Comparison of ENCODE assay signal across 9 cellular contexts in the genomic region with DNA sequence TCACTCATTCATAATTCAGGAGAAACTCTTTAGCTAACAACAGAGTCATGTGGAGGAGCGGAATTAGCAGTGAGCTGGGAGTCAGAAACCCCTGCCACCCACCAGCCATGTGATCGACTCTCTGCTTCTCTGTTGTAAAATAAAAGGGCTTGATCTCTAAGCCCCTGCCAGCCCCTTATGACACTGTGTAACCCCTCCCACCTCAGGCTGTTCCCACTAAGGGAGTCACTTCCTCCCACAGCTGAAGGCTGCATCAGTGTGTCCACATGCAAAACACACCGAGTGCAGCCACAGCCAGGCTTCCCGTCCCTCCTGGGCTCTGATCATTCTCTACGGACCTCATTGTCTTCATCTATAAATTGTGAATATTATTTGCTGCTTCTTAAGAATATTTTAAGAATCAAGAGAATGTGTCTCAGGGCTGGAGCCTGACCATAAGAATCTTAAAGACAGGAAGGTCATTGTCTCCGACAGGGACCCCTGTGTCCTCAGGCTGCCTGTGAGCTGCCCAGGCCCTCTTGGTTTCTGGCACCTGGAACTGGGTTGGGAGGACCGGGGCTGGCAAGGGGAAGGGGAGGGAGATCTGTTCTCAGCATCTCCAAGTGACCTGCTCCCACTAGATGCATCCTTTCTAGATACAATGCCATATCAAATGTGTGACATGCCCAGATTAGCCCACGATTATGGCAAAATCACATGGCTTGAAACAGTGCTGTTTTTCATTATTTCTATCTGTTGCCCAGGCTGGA.
DNase-seq lines count a peak whose midpoint lies in the region; FAIRE-seq and TF ChIP-seq lines count a peak whose summit lies in the region.
"Had no signal": no experiment of that assay in that cellular context is flagged by ENCODE, and none has a peak within 500 bp of the region (broad histone marks: within the 10 kb centered on the region; RNA-seq: fewer than 3 reads in every experiment).

No MANE protein-coding gene starts in this region.

- no peaks in the 10 kb centered on the region for H3K36me3 Mint-ChIP-seq in astrocyte (ENCODE audit: low read depth, unreplicated experiment)
- peaks cover 4% of the 10 kb centered on the region for H3K36me3 Mint-ChIP-seq in nephron (ENCODE audit: low read depth)

- H3K9me3 ChIP-seq in astrocyte (ENCODE audit: insufficient read depth, low read depth, low read length), result no peaks in the 10 kb centered on the region

- H3K9me3 Mint-ChIP-seq in astrocyte (ENCODE audit: unreplicated experiment) (no peaks in the 10 kb centered on the region), nephron (no peaks in the 10 kb centered on the region)

- H3K4me1 Mint-ChIP-seq in astrocyte (ENCODE audit: low read depth, unreplicated experiment) (peaks cover 18% of the 10 kb centered on the region), nephron (peaks cover 30% of the 10 kb centered on the region)

- no peaks in the 10 kb centered on the region for H3K36me3 ChIP-seq in astrocyte (ENCODE audit: insufficient read depth, low read length)

- no peak overlapping the region for H3K4me3 ChIP-seq in astrocyte (ENCODE audit: insufficient read depth, low read depth, low read length)

- H3K27ac Mint-ChIP-seq in astrocyte (ENCODE audit: unreplicated experiment) (no peak overlapping the region), nephron (peak overlapping the region; percentile 69 to 86 (median 69))

- H3K27me3 ChIP-seq in astrocyte (ENCODE audit: insufficient read depth, low read length), result peaks cover 3% of the 10 kb centered on the region

- no peaks in the 10 kb centered on the region for H4K20me1 ChIP-seq in astrocyte (ENCODE audit: insufficient read depth, low read length)

- no peaks in the 10 kb centered on the region for H3K79me2 ChIP-seq in astrocyte (ENCODE audit: insufficient read depth, low read length)

- H3K4me2 ChIP-seq in astrocyte (ENCODE audit: low read length), result peak overlapping the region; percentile 49

- no peak overlapping the region for H3K9ac ChIP-seq in astrocyte (ENCODE audit: low read length)

- DNase-seq in CD1c-positive myeloid dendritic cell (ENCODE audit: extremely low spot score) (peak; percentile 42), NCI-H82 treated with DMSO at 0.1 percent for 48 hours (lab: John Stamatoyannopoulos, UW; ENCODE audit: unreplicated experiment) (peak; percentile 47), astrocyte (ENCODE audit: low read depth) (no peak), cerebellar cortex (ENCODE audit: low spot score) (no peak), HuH-7 (ENCODE audit: low spot score) (no peak), NCI-H1930 (lab: John Stamatoyannopoulos, UW) (no peak), NCI-H446 treated with DMSO at 0.1 percent for 48 hours (lab: John Stamatoyannopoulos, UW) (no peak)
- DNase-seq: NCI-H2171 had no signal

- peaks cover 16% of the 10 kb centered on the region for H3K27me3 Mint-ChIP-seq in astrocyte (ENCODE audit: low read depth, unreplicated experiment)
- H3K27me3 Mint-ChIP-seq in nephron (ENCODE audit: low read depth), result peaks cover 25% of the 10 kb centered on the region

- no peak for FAIRE-seq in astrocyte (lab: Jason Lieb, UNC)

- TF ChIP-seq CTCF in astrocyte (IDR thresholded peaks at IDR 0.05; ENCODE audit: insufficient read depth, low read depth, low read length), result no peak
- no peak for TF ChIP-seq CTCF in nephron (IDR thresholded peaks at IDR 0.05; ENCODE audit: unreplicated experiment in 3 of 3)

- no peak overlapping the region for H3K4me3 Mint-ChIP-seq in astrocyte (ENCODE audit: unreplicated experiment)
- H3K4me3 Mint-ChIP-seq in nephron, result peak overlapping the region; percentile 43 to 73 (median 66)

- H3K4me1 ChIP-seq in astrocyte (ENCODE audit: insufficient read depth, low read length), result no peaks in the 10 kb centered on the region

- no peak overlapping the region for H2AFZ ChIP-seq in astrocyte (ENCODE audit: low read depth, low read length)

- H3K27ac ChIP-seq in astrocyte (ENCODE audit: low read depth, low read length), result no peak overlapping the region

Comparison
In these comparisons a context has a peak if more than half of its experiments do, and no peak if none do; other contexts are left out.
1. DNase-seq: peak in CD1c-positive myeloid dendritic cell (single experiment) and NCI-H82 treated with DMSO at 0.1 percent for 48 hours (single experiment); none in astrocyte (single experiment), cerebellar cortex (single experiment), HuH-7 (single experiment), NCI-H1930 (0 of 2) and NCI-H446 treated with DMSO at 0.1 percent for 48 hours (single experiment).